11 cellular contexts compared by ENCODE assay signal in the genomic region with DNA sequence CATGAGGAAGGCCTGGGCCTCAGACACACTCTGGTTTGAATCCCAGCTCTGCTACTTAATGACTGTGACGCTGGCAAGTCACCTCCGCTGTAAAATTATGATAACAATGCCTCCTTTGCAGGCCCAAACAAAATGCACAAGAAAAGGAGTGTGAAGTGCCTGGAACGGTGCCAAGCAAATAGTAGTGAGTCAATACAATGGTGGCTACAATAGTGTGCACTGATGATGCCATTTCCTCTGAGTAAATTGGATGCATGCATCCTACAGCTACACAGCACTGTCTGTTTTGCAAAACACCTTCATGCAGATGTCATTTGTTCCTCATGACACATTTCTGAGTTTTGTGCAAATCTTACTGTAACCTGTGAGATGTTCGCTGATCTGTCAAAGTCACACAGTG.
DNase-seq lines count a peak whose midpoint lies in the region; TF ChIP-seq lines count a peak whose summit lies in the region.
"Had no signal": no experiment of that assay in that cellular context is flagged by ENCODE, and none has a peak within 500 bp of the region (broad histone marks: within the 10 kb centered on the region; RNA-seq: fewer than 3 reads in every experiment).

No MANE protein-coding gene starts in this region.

- no peaks in the 10 kb centered on the region for H3K36me3 Mint-ChIP-seq in CD8-positive, alpha-beta memory T cell
- no peaks in the 10 kb centered on the region for H3K36me3 Mint-ChIP-seq in chondrocyte (ENCODE audit: low read depth)

- peaks cover 43 to 68% (median 63%) of the 10 kb centered on the region in 3 donors for H3K4me1 Mint-ChIP-seq in CD8-positive, alpha-beta memory T cell
- peaks cover 41% of the 10 kb centered on the region for H3K4me1 Mint-ChIP-seq in chondrocyte (ENCODE audit: low read depth)

- H3K27me3 ChIP-seq in CD8-positive, alpha-beta memory T cell (ENCODE audit: insufficient read depth, low read length, poor library complexity, severe bottlenecking), result no peaks in the 10 kb centered on the region

- no peaks in the 10 kb centered on the region for H3K9me3 ChIP-seq in CD8-positive, alpha-beta memory T cell (ENCODE audit: low read length)

- no peak for TF ChIP-seq CTCF in chondrocyte (IDR thresholded peaks at IDR 0.05)

- peak overlapping the region in 3 of 8 donors; percentile 1 to 20 (median 13) for H3K27ac Mint-ChIP-seq in CD8-positive, alpha-beta memory T cell
- no peak overlapping the region for H3K27ac Mint-ChIP-seq in chondrocyte (ENCODE audit: unreplicated experiment)

- CTCF ChIA-PET in CD8-positive, alpha-beta memory T cell (lab: Charles Lee), result no interaction called here

- POLR2A ChIA-PET in CD8-positive, alpha-beta memory T cell (lab: Charles Lee), result no interaction called here

- no peaks in the 10 kb centered on the region for H3K27me3 Mint-ChIP-seq in CD8-positive, alpha-beta memory T cell
- no peaks in the 10 kb centered on the region for H3K27me3 Mint-ChIP-seq in chondrocyte (ENCODE audit: low read depth)

- DNase-seq in NCI-H2107 treated with DMSO at 0.1 percent for 48 hours (lab: John Stamatoyannopoulos, UW; ENCODE audit: unreplicated experiment) (peak; percentile 52), NCI-H2107 (lab: John Stamatoyannopoulos, UW) (no peak), NCI-H774 (lab: John Stamatoyannopoulos, UW) (peak; percentile 59), astrocyte of the hippocampus (ENCODE audit: low read depth, low spot score) (peak; percentile 25), chondrocyte (ENCODE audit: low spot score) (no peak)
- DNase-seq in stimulated activated CD4-positive, alpha-beta T cell treated with anti-CD3 and anti-CD28 coated beads, Interleukin-4, amount 100 ng/mL, for 1 hour, result peak; percentile 23
- no peak for DNase-seq in CD8-positive, alpha-beta memory T cell
- DNase-seq in central memory CD4-positive, alpha-beta T cell, result no peak
- DNase-seq: effector CD4-positive, alpha-beta T cell; NCI-H187 treated with DMSO at 0.1 percent for 48 hours had no signal

- no peak overlapping the region for H3K27ac ChIP-seq in CD8-positive, alpha-beta memory T cell (ENCODE audit: low read depth, low read length)

- no peak overlapping the region for H3K4me3 ChIP-seq in CD8-positive, alpha-beta memory T cell (ENCODE audit: low read length)
- H3K4me3 ChIP-seq: lung had no signal

- peaks cover 18% of the 10 kb centered on the region for H3K4me1 ChIP-seq in CD8-positive, alpha-beta memory T cell (ENCODE audit: insufficient read depth, low read length)

- H3K9me3 Mint-ChIP-seq in CD8-positive, alpha-beta memory T cell, result no peaks in the 10 kb centered on the region
- H3K9me3 Mint-ChIP-seq in chondrocyte (ENCODE audit: low read depth), result no peaks in the 10 kb centered on the region

- no peaks in the 10 kb centered on the region for H3K36me3 ChIP-seq in CD8-positive, alpha-beta memory T cell (ENCODE audit: insufficient read depth, low read length)

- H3K4me3 Mint-ChIP-seq in CD8-positive, alpha-beta memory T cell, result peak overlapping the region in 3 of 7 donors; percentile 9 to 59 (median 21)
- H3K4me3 Mint-ChIP-seq in chondrocyte (ENCODE audit: unreplicated experiment), result no peak overlapping the region

Comparison
In these comparisons a context has a peak if more than half of its experiments do, and no peak if none do; other contexts are left out.
1. DNase-seq: peak in NCI-H2107 treated with DMSO at 0.1 percent for 48 hours (single experiment), NCI-H774 (single experiment), astrocyte of the hippocampus (single experiment) and stimulated activated CD4-positive, alpha-beta T cell treated with anti-CD3 and anti-CD28 coated beads, Interleukin-4, amount 100 ng/mL, for 1 hour (single experiment); none in NCI-H2107 (single experiment), CD8-positive, alpha-beta memory T cell (0 of 5), central memory CD4-positive, alpha-beta T cell (single experiment) and chondrocyte (single experiment).